Comparison of ENCODE assay signal across 12 cellular contexts in the genomic region with DNA sequence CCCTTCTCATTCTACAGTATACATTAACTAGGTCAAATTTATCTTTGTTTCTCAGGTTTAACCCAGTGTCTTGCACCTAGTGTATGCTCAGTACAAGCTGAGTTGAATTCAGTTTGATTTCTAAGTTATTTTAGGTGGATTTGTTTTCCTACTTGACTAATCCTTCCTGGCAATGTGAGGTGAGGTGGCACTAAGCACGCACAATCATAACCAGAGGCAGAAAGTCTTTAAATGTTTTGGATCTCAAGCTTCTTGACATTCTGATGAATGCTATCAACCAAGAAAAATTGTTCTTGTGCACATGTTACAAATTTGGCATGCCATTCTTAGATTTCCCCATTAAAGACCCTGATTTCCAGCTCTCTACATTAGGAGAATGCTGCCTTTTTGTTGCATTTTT. TPM values are rescaled to one million over a fixed set of nuclear protein-coding genes. Genes with fewer than 3 reads are reported as not detected.
DNase-seq lines count a peak whose midpoint lies in the region; ATAC-seq, FAIRE-seq and TF ChIP-seq lines count a peak whose summit lies in the region.
"Had no signal": no experiment of that assay in that cellular context is flagged by ENCODE, and none has a peak within 500 bp of the region (broad histone marks: within the 10 kb centered on the region; RNA-seq: fewer than 3 reads in every experiment).

No MANE protein-coding gene starts in this region.

- 96% methylated on average over 1 of the region's 1 CpG for WGBS in HepG2 (ENCODE audit: low lambda C conversion rate)
- 85% methylated on average over 1 of the region's 1 CpG for WGBS in right lobe of liver (ENCODE audit: insufficient coverage, low coverage, low lambda C conversion rate, missing lambda C conversion rate)

- no peak for DNase-seq in HepG2 (ENCODE audit: low spot score)
- no peak for DNase-seq in right lobe of liver
- no peak for DNase-seq in activated naive CD8-positive, alpha-beta T cell treated with anti-CD3 and anti-CD28 coated beads for 36 hours
- no peak for DNase-seq in keratinocyte (ENCODE audit: low read depth, low spot score)
- DNase-seq in NCI-H748 treated with DMSO at 0.1 percent for 48 hours (lab: John Stamatoyannopoulos, UW): no peak
- DNase-seq in NCI-H1092 treated with DMSO at 0.1 percent for 48 hours (lab: John Stamatoyannopoulos, UW): no peak
- DNase-seq in A172 (ENCODE audit: low spot score): no peak
- DNase-seq: cerebellar nuclear complex, lower lobe of right lung, NCI-H187, Peyer's patch had no signal

- peak overlapping the region; percentile 99 for H3K4me3 Mint-ChIP-seq in activated naive CD8-positive, alpha-beta T cell treated with anti-CD3 and anti-CD28 coated beads for 36 hours

- CTCF ChIA-PET in HepG2 (lab: Yijun Ruan, JAX; ENCODE audit: low intra/inter-chr PET ratio, low total read pairs): no interaction called here

- no peaks in the 10 kb centered on the region for H3K9me3 Mint-ChIP-seq in activated naive CD8-positive, alpha-beta T cell treated with anti-CD3 and anti-CD28 coated beads for 36 hours

- peak overlapping the region; percentile 79 for H3K4me2 ChIP-seq in HepG2 (ENCODE audit: low read depth, low read length)
- peak overlapping the region; percentile 87 for H3K4me2 ChIP-seq in keratinocyte (ENCODE audit: control insufficient read depth, extremely low read depth, insufficient read depth, low read depth, low read length)

- H3K36me3 ChIP-seq in HepG2 (replicated peaks in 1 of 2; ENCODE audit: control insufficient read depth in 1 of 2, insufficient read depth in 2 of 2, low read length in 2 of 2) (no peaks in the 10 kb centered on the region), right lobe of liver (no peaks in the 10 kb centered on the region), keratinocyte (ENCODE audit: control insufficient read depth in 2 of 2, extremely low read depth in 1 of 2, insufficient read depth in 2 of 2, low read length in 2 of 2) (no peaks in the 10 kb centered on the region)
- H3K36me3 ChIP-seq: lower lobe of right lung, Peyer's patch had no signal

- no peaks in the 10 kb centered on the region for H3K9me3 ChIP-seq in HepG2 (ENCODE audit: low read length)
- H3K9me3 ChIP-seq in right lobe of liver: no peaks in the 10 kb centered on the region
- H3K9me3 ChIP-seq in keratinocyte (ENCODE audit: control insufficient read depth, low read depth, low read length): no peaks in the 10 kb centered on the region
- H3K9me3 ChIP-seq: lower lobe of right lung, Peyer's patch had no signal

- H3K4me1 ChIP-seq in HepG2 (ENCODE audit: insufficient read depth, low read length) (peaks cover 60% of the 10 kb centered on the region), right lobe of liver (peaks cover 0 to 3% (median under 1%) of the 10 kb centered on the region in 4 donors), keratinocyte (ENCODE audit: control insufficient read depth, extremely low read depth, insufficient read depth, low read length) (peaks cover 60% of the 10 kb centered on the region)

- no peak overlapping the region for H3K27ac Mint-ChIP-seq in activated naive CD8-positive, alpha-beta T cell treated with anti-CD3 and anti-CD28 coated beads for 36 hours

- no peak for ATAC-seq in HepG2
- ATAC-seq in right lobe of liver: no peak
- ATAC-seq in GM18520 (IDR thresholded peaks at IDR 0.05; ENCODE audit: unreplicated experiment): no peak
- ATAC-seq: lower lobe of right lung had no signal

- no TSS peak for BruUV-seq in HepG2 (replicated peaks; lab: Mats Ljungman, UMichigan)

- H4K20me1 ChIP-seq in HepG2 (ENCODE audit: insufficient read depth, low read length): peaks cover 26% of the 10 kb centered on the region
- H4K20me1 ChIP-seq in keratinocyte (ENCODE audit: control insufficient read depth, extremely low read depth, insufficient read depth, low read length): peaks cover 6% of the 10 kb centered on the region

- H3K4me3 ChIP-seq in HepG2 (replicated peaks in 1 of 3; ENCODE audit: insufficient read depth in 1 of 3, low read depth in 2 of 3, low read length in 3 of 3): no peak overlapping the region; a peak in 1 of 6 replicates
- no peak overlapping the region for H3K4me3 ChIP-seq in right lobe of liver
- H3K4me3 ChIP-seq in keratinocyte (ENCODE audit: control insufficient read depth in 2 of 3, extremely low read depth in 1 of 3, insufficient read depth in 2 of 3, low read depth in 1 of 3, low read length in 3 of 3): no peak overlapping the region
- H3K4me3 ChIP-seq: lower lobe of right lung, Peyer's patch had no signal

- H3K27me3 Mint-ChIP-seq in activated naive CD8-positive, alpha-beta T cell treated with anti-CD3 and anti-CD28 coated beads for 36 hours: no peaks in the 10 kb centered on the region

- intact Hi-C loops in HepG2 (cut with micrococcal nuclease; ENCODE audit: unreplicated experiment) (no loop called here), right lobe of liver (cut with DNase I) (no loop called here)

- no peak for TF ChIP-seq CTCF in HepG2 (CRISPR knock-in tag; IDR thresholded peaks at IDR 0.05)
- TF ChIP-seq CTCF in right lobe of liver (IDR thresholded peaks at IDR 0.05): no peak
- no peak for TF ChIP-seq CTCF in keratinocyte (optimal IDR thresholded peaks at IDR 0.05 in 1 of 3, IDR thresholded peaks at IDR 0.05 in 1 of 3, conservative IDR thresholded peaks at IDR 0.05 in 1 of 3; ENCODE audit: extremely low read depth in 1 of 3, insufficient read depth in 2 of 3, low read length in 3 of 3)

- TF ChIP-seq RAD21 in HepG2 (CRISPR knock-in tag; IDR thresholded peaks at IDR 0.05): no peak

- H3K27me3 ChIP-seq in HepG2 (ENCODE audit: control insufficient read depth in 1 of 2, insufficient read depth in 2 of 2, low read length in 2 of 2) (no peaks in the 10 kb centered on the region; a peak in 1 of 5 replicates), right lobe of liver (no peaks in the 10 kb centered on the region), keratinocyte (ENCODE audit: control insufficient read depth, extremely low read depth, insufficient read depth, low read length) (no peaks in the 10 kb centered on the region)
- H3K27me3 ChIP-seq: Peyer's patch had no signal

- H3K9ac ChIP-seq in HepG2 (ENCODE audit: insufficient read depth, low read depth, low read length): peak overlapping the region; percentile 20; the same call in 1 of the 2 replicates
- no peak overlapping the region for H3K9ac ChIP-seq in keratinocyte (ENCODE audit: control insufficient read depth, extremely low read depth, insufficient read depth, low read length)

- POLR2A ChIA-PET in HepG2 (lab: Yijun Ruan, JAX): no interaction called here

- TF ChIP-seq POLR2A in HepG2 (IDR thresholded peaks at IDR 0.05; ENCODE audit: insufficient read depth in 1 of 2, low read depth in 2 of 2, low read length in 2 of 2) (no peak), right lobe of liver (IDR thresholded peaks at IDR 0.05) (no peak)

- TF ChIP-seq EP300 in HepG2 (IDR thresholded peaks at IDR 0.05; ENCODE audit: low read depth in 2 of 2, low read length in 2 of 2): no peak
- TF ChIP-seq EP300 in HepG2 (CRISPR knock-in tag; IDR thresholded peaks at IDR 0.05; ENCODE audit: borderline replicate concordance): no peak

- peaks cover 61% of the 10 kb centered on the region for H3K36me3 Mint-ChIP-seq in activated naive CD8-positive, alpha-beta T cell treated with anti-CD3 and anti-CD28 coated beads for 36 hours

- peaks cover 82% of the 10 kb centered on the region for H3K79me2 ChIP-seq in HepG2 (ENCODE audit: insufficient read depth, low read length)
- H3K79me2 ChIP-seq in keratinocyte (ENCODE audit: control insufficient read depth, insufficient read depth, low read length): peaks cover 81% of the 10 kb centered on the region

- no peak for FAIRE-seq in HepG2 (lab: Jason Lieb, UNC)
- no peak for FAIRE-seq in keratinocyte (lab: Jason Lieb, UNC)

- H3K4me1 Mint-ChIP-seq in activated naive CD8-positive, alpha-beta T cell treated with anti-CD3 and anti-CD28 coated beads for 36 hours: peaks cover 64% of the 10 kb centered on the region

- H3K27ac ChIP-seq in HepG2 (ENCODE audit: extremely low read length, insufficient read depth, low read length) (no peak overlapping the region), right lobe of liver (no peak overlapping the region), keratinocyte (ENCODE audit: control insufficient read depth, insufficient read depth, low read length) (peak overlapping the region; percentile 30)
- H3K27ac ChIP-seq: lower lobe of right lung, Peyer's patch had no signal

- in situ Hi-C loops in HepG2 (cut with HindIII; ENCODE audit: extremely low pct_ligation_motif_present, low pct_unique_long_range_greater_than_20kb): no loop called here

- dilution Hi-C loops in keratinocyte (cut with MboI; ENCODE audit: extremely low pct_ligation_motif_present, low sequenced_read_pairs): no loop called here

- H2AFZ ChIP-seq in HepG2 (ENCODE audit: low read length): no peak overlapping the region
- H2AFZ ChIP-seq in keratinocyte (ENCODE audit: control insufficient read depth, low read length): no peak overlapping the region

- no peaks in the 10 kb centered on the region for H3K9me1 ChIP-seq in keratinocyte (ENCODE audit: control insufficient read depth, extremely low read depth, insufficient read depth, low read length)

RNA-seq across cellular contexts. Expression of a gene that starts 3.2 kb away (rescaled TPM):
- total RNA-seq in HepG2 (2016; rRNA removed; fragmentation: Illumina TruSeq; extraction: Trizol): 95.2 and 111 TPM in 2 replicates
- 24.6 and 26.3 TPM in 2 replicates for total RNA-seq in HepG2 (2016; cell fraction: cytosol; rRNA removed; fragmentation: Illumina TruSeq; extraction: Trizol; ENCODE audit: low read depth)
- 91.8 and 119 TPM in 2 replicates for total RNA-seq in HepG2 (2016; cell fraction: insoluble cytoplasmic fraction; rRNA removed; fragmentation: Illumina TruSeq; extraction: Trizol)
- total RNA-seq in HepG2 (2016; cell fraction: membrane; rRNA removed; fragmentation: Illumina TruSeq; extraction: Trizol): 43.6 and 54.1 TPM in 2 replicates
- 59.6 and 61.1 TPM in 2 replicates for total RNA-seq in HepG2 (2016; cell fraction: nucleus; rRNA removed; fragmentation: Illumina TruSeq; extraction: Trizol)
- 18.9 and 21.8 TPM in 2 replicates for polyA plus RNA-seq in HepG2 (2011; rRNA removed)
- polyA plus RNA-seq in HepG2 (2011; cell fraction: cytosol; rRNA removed): 15.7 and 20.2 TPM in 2 replicates
- polyA plus RNA-seq in HepG2 (2011; cell fraction: nucleus; rRNA removed): 10.2 and 13.5 TPM in 2 replicates
- polyA plus RNA-seq in HepG2 (2012): 41.3 and 44.8 TPM in 2 replicates
- polyA plus RNA-seq in HepG2 (2016; cell fraction: cytosol; fragmentation: Illumina TruSeq; extraction: Trizol; ENCODE audit: low read depth): 18.9 and 19.3 TPM in 2 replicates
- 110 and 116 TPM in 2 replicates for polyA plus RNA-seq in HepG2 (2016; cell fraction: insoluble cytoplasmic fraction; fragmentation: Illumina TruSeq; extraction: Trizol; ENCODE audit: low read depth)
- 35.7 and 40.4 TPM in 2 replicates for polyA plus RNA-seq in HepG2 (2016; cell fraction: membrane; fragmentation: Illumina TruSeq; extraction: Trizol; ENCODE audit: low read depth)
- polyA plus RNA-seq in HepG2 (2016; cell fraction: nucleus; fragmentation: Illumina TruSeq; extraction: Trizol; ENCODE audit: insufficient read depth, low read depth): 70.6 and 75.4 TPM in 2 replicates
- 13.7 and 46.5 TPM in 2 replicates for polyA minus RNA-seq in HepG2 (2011; rRNA and poly(A)+ RNA removed; ENCODE audit: low replicate concordance)
- 18.9 and 20.9 TPM in 2 replicates for polyA minus RNA-seq in HepG2 (2011; cell fraction: cytosol; rRNA and poly(A)+ RNA removed)
- polyA minus RNA-seq in HepG2 (2011; cell fraction: nucleus; rRNA and poly(A)+ RNA removed): 16.3 and 16.4 TPM in 2 replicates
- 10 to 100 TPM in 5 of 6 experiments, 1 to 10 TPM in 1; 9.6 to 25.3 (median 12.1) TPM for total RNA-seq in right lobe of liver
- 100 to 1,000 TPM; 158 to 162 TPM for total RNA-seq in activated naive CD8-positive, alpha-beta T cell treated with anti-CD3 and anti-CD28 coated beads for 36 hours
- 49.5 to 89.1 TPM (median 65.7 TPM) in 3 replicates for polyA plus RNA-seq in keratinocyte
- 114 TPM for polyA plus RNA-seq in keratinocyte (2011; ENCODE audit: low read depth)
- polyA plus RNA-seq in keratinocyte (2011; cell fraction: cytosol; rRNA removed): 76.6 and 85.1 TPM in 2 replicates
- polyA plus RNA-seq in keratinocyte (2011; cell fraction: nucleus; rRNA removed): 67.3 and 72.4 TPM in 2 replicates
- 57.9 and 63.0 TPM in 2 replicates for polyA plus RNA-seq in keratinocyte (2012; ENCODE audit: low replicate concordance)
- 18.0 to 58.3 TPM (median 39.3 TPM) in 3 replicates for polyA minus RNA-seq in keratinocyte
- 21.9 TPM for polyA minus RNA-seq in keratinocyte (2011; cell fraction: cytosol; rRNA and poly(A)+ RNA removed)
- polyA minus RNA-seq in keratinocyte (2011; cell fraction: nucleus; rRNA and poly(A)+ RNA removed): 13.2 and 33.8 TPM in 2 replicates
- 85.9 and 105 TPM in 2 replicates for total RNA-seq in A172 (2014; rRNA removed; shearing (Covaris generic))

RNA-seq across cellular contexts. Expression of a gene that starts 3.6 kb away (rescaled TPM):
- total RNA-seq in HepG2 (2016; rRNA removed; fragmentation: Illumina TruSeq; extraction: Trizol) (21.6 and 32.0 TPM in 2 replicates), right lobe of liver (1 to 10 TPM; 4.2 to 7.1 (median 4.7) TPM)
- total RNA-seq in HepG2 (2016; cell fraction: cytosol; rRNA removed; fragmentation: Illumina TruSeq; extraction: Trizol; ENCODE audit: low read depth): 3.9 and 4.5 TPM in 2 replicates
- 24.4 and 33.4 TPM in 2 replicates for total RNA-seq in HepG2 (2016; cell fraction: insoluble cytoplasmic fraction; rRNA removed; fragmentation: Illumina TruSeq; extraction: Trizol)
- 7.4 and 9.7 TPM in 2 replicates for total RNA-seq in HepG2 (2016; cell fraction: membrane; rRNA removed; fragmentation: Illumina TruSeq; extraction: Trizol)
- total RNA-seq in HepG2 (2016; cell fraction: nucleus; rRNA removed; fragmentation: Illumina TruSeq; extraction: Trizol): 21.8 and 22.0 TPM in 2 replicates
- polyA plus RNA-seq in HepG2 (2011; rRNA removed) (11.1 and 12.2 TPM in 2 replicates), keratinocyte (9.5 to 13.3 TPM (median 10.0 TPM) in 3 replicates)
- polyA plus RNA-seq in HepG2 (2011; cell fraction: cytosol; rRNA removed): 6.9 and 9.6 TPM in 2 replicates
- polyA plus RNA-seq in HepG2 (2011; cell fraction: nucleus; rRNA removed): 15.2 and 29.4 TPM in 2 replicates
- polyA plus RNA-seq in HepG2 (2012): 8.1 and 11.2 TPM in 2 replicates
- 2.0 and 2.3 TPM in 2 replicates for polyA plus RNA-seq in HepG2 (2016; cell fraction: cytosol; fragmentation: Illumina TruSeq; extraction: Trizol; ENCODE audit: low read depth)
- polyA plus RNA-seq in HepG2 (2016; cell fraction: insoluble cytoplasmic fraction; fragmentation: Illumina TruSeq; extraction: Trizol; ENCODE audit: low read depth): 24.1 and 25.7 TPM in 2 replicates
- 3.7 and 4.4 TPM in 2 replicates for polyA plus RNA-seq in HepG2 (2016; cell fraction: membrane; fragmentation: Illumina TruSeq; extraction: Trizol; ENCODE audit: low read depth)
- 21.6 and 21.7 TPM in 2 replicates for polyA plus RNA-seq in HepG2 (2016; cell fraction: nucleus; fragmentation: Illumina TruSeq; extraction: Trizol; ENCODE audit: insufficient read depth, low read depth)
- polyA minus RNA-seq in HepG2 (2011; rRNA and poly(A)+ RNA removed; ENCODE audit: low replicate concordance): 5.6 and 11.4 TPM in 2 replicates
- 5.4 and 6.8 TPM in 2 replicates for polyA minus RNA-seq in HepG2 (2011; cell fraction: cytosol; rRNA and poly(A)+ RNA removed)
- 25.9 and 29.4 TPM in 2 replicates for polyA minus RNA-seq in HepG2 (2011; cell fraction: nucleus; rRNA and poly(A)+ RNA removed)
- 10 to 100 TPM; 12.1 to 12.5 TPM for total RNA-seq in activated naive CD8-positive, alpha-beta T cell treated with anti-CD3 and anti-CD28 coated beads for 36 hours
- polyA plus RNA-seq in keratinocyte (2011; ENCODE audit: low read depth): 7.3 TPM
- polyA plus RNA-seq in keratinocyte (2011; cell fraction: cytosol; rRNA removed): 5.6 and 9.8 TPM in 2 replicates
- polyA plus RNA-seq in keratinocyte (2011; cell fraction: nucleus; rRNA removed): 14.5 and 15.6 TPM in 2 replicates
- polyA plus RNA-seq in keratinocyte (2012; ENCODE audit: low replicate concordance): 4.1 and 7.6 TPM in 2 replicates
- 2.4 to 12.7 TPM (median 7.5 TPM) in 3 replicates for polyA minus RNA-seq in keratinocyte
- polyA minus RNA-seq in keratinocyte (2011; cell fraction: cytosol; rRNA and poly(A)+ RNA removed): 5.0 TPM
- polyA minus RNA-seq in keratinocyte (2011; cell fraction: nucleus; rRNA and poly(A)+ RNA removed): 4.5 and 8.1 TPM in 2 replicates
- total RNA-seq in A172 (2014; rRNA removed; shearing (Covaris generic)): 36.3 and 39.4 TPM in 2 replicates
